Comparison of ENCODE assay signal across 8 cellular contexts in the genomic region with DNA sequence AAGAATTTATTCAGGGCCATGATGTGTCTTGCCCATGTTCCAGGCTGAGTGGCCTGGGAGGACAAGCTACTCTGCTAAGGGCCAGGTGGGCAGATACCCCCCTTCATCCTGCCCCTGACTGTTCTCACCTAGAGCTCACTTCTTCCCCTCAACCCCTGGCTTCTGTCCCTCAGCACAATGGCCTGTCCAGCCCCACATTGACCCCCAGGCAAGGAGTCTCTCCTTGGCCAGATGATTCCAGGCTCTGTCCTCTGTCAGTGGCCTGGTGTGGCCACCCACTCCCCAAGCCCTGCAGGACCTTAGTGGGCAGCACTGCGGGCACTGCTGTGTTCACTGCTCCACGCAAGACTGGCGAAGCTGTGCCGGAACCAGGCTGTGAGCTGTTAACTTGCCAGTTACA.
"Had no signal": no experiment of that assay in that cellular context is flagged by ENCODE, and none has a peak within 500 bp of the region (broad histone marks: within the 10 kb centered on the region; RNA-seq: fewer than 3 reads in every experiment).

No MANE protein-coding gene starts in this region.

- H3K4me3 ChIP-seq: GM23248, HAP-1, K562 had no signal

- H3K4me1 ChIP-seq: HAP-1 had no signal

- ATAC-seq: HCT116, K562 had no signal

- H3K36me3 ChIP-seq: HAP-1 had no signal

- H3K9me3 ChIP-seq: HAP-1 had no signal

- H3K9ac ChIP-seq: GM23248 had no signal

- H3K27ac ChIP-seq: GM23248 had no signal

- DNase-seq: GM23248, GOT3, H7, HFFc6, IMR-90 had no signal

- H2AFZ ChIP-seq: GM23248 had no signal
